23 cellular contexts compared by ENCODE assay signal in the genomic region with DNA sequence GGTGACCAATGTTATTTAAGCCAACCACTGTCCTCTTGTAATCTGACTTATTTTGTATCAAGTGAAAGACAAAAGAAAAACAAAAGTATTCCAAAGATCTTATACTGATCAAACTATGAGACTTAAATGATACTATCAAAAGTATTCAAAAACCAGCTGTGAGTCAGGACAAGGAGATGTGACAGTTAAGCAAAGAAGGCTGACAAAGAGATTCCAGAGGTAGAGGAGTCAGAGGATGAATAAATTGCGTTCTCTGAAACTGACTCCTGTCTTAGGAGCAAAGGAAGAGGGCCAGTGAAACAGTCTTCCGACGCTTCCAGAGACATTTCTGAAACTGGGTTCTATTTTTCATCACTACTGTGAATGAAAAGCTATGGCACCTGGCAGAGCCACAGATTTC.
"Had no signal": no experiment of that assay in that cellular context is flagged by ENCODE, and none has a peak within 500 bp of the region (broad histone marks: within the 10 kb centered on the region; RNA-seq: fewer than 3 reads in every experiment).

No MANE protein-coding gene starts in this region.

- H3K9me3 ChIP-seq: gastrocnemius medialis, lower lobe of right lung, ovary, psoas muscle, sigmoid colon, spleen, thoracic aorta, tibial nerve, upper lobe of right lung, vagina had no signal

- H3K4me3 ChIP-seq: gastrocnemius medialis, lower lobe of right lung, ovary, psoas muscle, sigmoid colon, skin epidermis, spleen, thoracic aorta, tibial nerve, upper lobe of right lung, vagina had no signal

- H3K4me1 ChIP-seq: gastrocnemius medialis, lower lobe of right lung, psoas muscle, sigmoid colon, spleen, tibial nerve, upper lobe of right lung, vagina had no signal

- H3K27me3 ChIP-seq: gastrocnemius medialis, ovary, sigmoid colon, spleen, tibial nerve, upper lobe of right lung, vagina had no signal

- FAIRE-seq: keratinocyte had no signal

- H3K36me3 ChIP-seq: ovary had no signal

- DNase-seq: effector CD8-positive, alpha-beta T cell; endodermal cell; foreskin fibroblast; gastrocnemius medialis; left ventricle myocardium superior; lower lobe of right lung; natural killer cell; occipital lobe; ovary; posterior cingulate gyrus; psoas muscle; right cardiac atrium; sigmoid colon; spleen; stimulated activated CD4-positive, alpha-beta T cell treated with anti-CD3 and anti-CD28 coated beads, Interleukin-4, amount 100 ng/mL, for 4 hours; stimulated activated naive CD8-positive, alpha-beta T cell treated with anti-CD3 and anti-CD28 coated beads, Interleukin-15, Interleukin-2, amounts not matched to agents 100 U/mL and 50 U/mL, for 24 hours; upper lobe of right lung had no signal

- H3K27ac ChIP-seq: epithelial cell of prostate, gastrocnemius medialis, lower lobe of right lung, ovary, psoas muscle, sigmoid colon, skin epidermis, spleen, thoracic aorta, tibial nerve, upper lobe of right lung, vagina had no signal
